ENCODE assay signal across 20 cellular contexts in genomic region chr2:239439383-239440315, GRCh38. TPM values are rescaled to one million over a fixed set of nuclear protein-coding genes. Genes with fewer than 3 reads are reported as not detected.
A peak's percentile ranks its signal among the peaks of the same experiment; 100 is the strongest.
DNase-seq lines count a peak whose midpoint lies in the region; ATAC-seq and TF ChIP-seq lines count a peak whose summit lies in the region.
"Had no signal": no experiment of that assay in that cellular context is flagged by ENCODE, and none has a peak within 500 bp of the region (broad histone marks: within the 10 kb centered on the region; RNA-seq: fewer than 3 reads in every experiment).

No MANE protein-coding gene starts in this region.

- peak overlapping the region; percentile 16 for H3K9ac ChIP-seq in NT2/D1 (ENCODE audit: insufficient read length, low read depth)
- no peak overlapping the region for H3K9ac ChIP-seq in neural progenitor cell
- no peak overlapping the region for H3K9ac ChIP-seq in colonic mucosa (ENCODE audit: low read depth in 2 of 2, low read length in 2 of 2)

- no peak for TF ChIP-seq CTCF in hepatocyte (IDR thresholded peaks at IDR 0.05; ENCODE audit: poor library complexity)
- TF ChIP-seq CTCF in neural progenitor cell (IDR thresholded peaks at IDR 0.05), result no peak
- TF ChIP-seq CTCF in WTC11 (IDR thresholded peaks at IDR 0.05), result no peak
- no peak for TF ChIP-seq CTCF in colonic mucosa (IDR thresholded peaks at IDR 0.05)

- H3F3A ChIP-seq in neural progenitor cell (ENCODE audit: low read depth), result peaks cover 38% of the 10 kb centered on the region

- H4K20me1 ChIP-seq in hepatocyte (ENCODE audit: insufficient read depth, poor library complexity, severe bottlenecking) (no peaks in the 10 kb centered on the region), neural progenitor cell (ENCODE audit: low read depth) (no peaks in the 10 kb centered on the region)

- no peaks in the 10 kb centered on the region for H3K9me2 ChIP-seq in hepatocyte (replicated peaks; ENCODE audit: insufficient read depth)

- no peaks in the 10 kb centered on the region for H3K79me2 ChIP-seq in hepatocyte
- no peaks in the 10 kb centered on the region for H3K79me2 ChIP-seq in neural progenitor cell (ENCODE audit: low read depth)

- H3K4me3 ChIP-seq in NT2/D1 (ENCODE audit: insufficient read length, low read depth) (no peak overlapping the region), hepatocyte (no peak overlapping the region), neural progenitor cell (peak overlapping the region; percentile 9), colonic mucosa (no peak overlapping the region)
- H3K4me3 ChIP-seq: adrenal gland had no signal

- CTCF ChIA-PET in WTC11 (lab: Charles Lee), result interaction anchor here (0.8 to 1.3 kb wide), 3 partner anchors 39 to 300 kb away, joined by 3 to 6 read pairs (median 3); partner anchors contain the start of gene HDAC4

- peaks cover 12% of the 10 kb centered on the region; the same call in 1 of the 2 replicates for H3K9me3 ChIP-seq in NT2/D1 (ENCODE audit: insufficient read depth, low read length)
- no peaks in the 10 kb centered on the region for H3K9me3 ChIP-seq in hepatocyte (ENCODE audit: low read depth)
- no peaks in the 10 kb centered on the region for H3K9me3 ChIP-seq in neural progenitor cell (ENCODE audit: low read depth)
- H3K9me3 ChIP-seq in colonic mucosa, result no peaks in the 10 kb centered on the region
- H3K9me3 ChIP-seq: adrenal gland, SJCRH30 had no signal

- peak overlapping the region; percentile 81 for H3K4me3 Mint-ChIP-seq in neural progenitor cell
- no peak overlapping the region for H3K4me3 Mint-ChIP-seq in WTC11
- H3K4me3 Mint-ChIP-seq: activated CD4-positive, alpha-beta memory T cell treated with anti-CD3 and anti-CD28 coated beads for 36 hours had no signal

- ATAC-seq in HG02571 (IDR thresholded peaks at IDR 0.05; ENCODE audit: unreplicated experiment) (no peak), GM21515 (IDR thresholded peaks at IDR 0.05; ENCODE audit: unreplicated experiment) (no peak), WTC11 (no peak)
- ATAC-seq: stimulated activated effector memory CD8-positive, alpha-beta T cell treated with anti-CD3 and anti-CD28 coated beads, Interleukin-12 subunit alpha, Interleukin-12 subunit beta, amount 100 ng/mL, for 72 hours had no signal

- H2AFZ ChIP-seq in hepatocyte (no peak overlapping the region), neural progenitor cell (replicated peaks) (peak overlapping the region; percentile 16)

- POLR2A ChIA-PET in WTC11 (lab: Charles Lee), result no interaction called here

- H3K9me3 Mint-ChIP-seq in neural progenitor cell (peaks cover 19% of the 10 kb centered on the region), WTC11 (peaks cover 14% of the 10 kb centered on the region)
- H3K9me3 Mint-ChIP-seq: activated CD4-positive, alpha-beta memory T cell treated with anti-CD3 and anti-CD28 coated beads for 36 hours; stimulated activated effector memory CD8-positive, alpha-beta T cell treated with anti-CD3 and anti-CD28 coated beads, Interleukin-12 subunit alpha, Interleukin-12 subunit beta, amount 100 ng/mL, for 72 hours had no signal

- H3K4me2 ChIP-seq in hepatocyte (peak overlapping the region; percentile 66), neural progenitor cell (peak overlapping the region; percentile 70)

- H3K36me3 Mint-ChIP-seq in neural progenitor cell, result peaks cover 5% of the 10 kb centered on the region
- H3K36me3 Mint-ChIP-seq in WTC11, result no peaks in the 10 kb centered on the region
- H3K36me3 Mint-ChIP-seq: activated CD4-positive, alpha-beta memory T cell treated with anti-CD3 and anti-CD28 coated beads for 36 hours; IgD-negative memory B cell; stimulated activated effector memory CD8-positive, alpha-beta T cell treated with anti-CD3 and anti-CD28 coated beads, Interleukin-12 subunit alpha, Interleukin-12 subunit beta, amount 100 ng/mL, for 72 hours had no signal

- WGBS in hepatocyte (ENCODE audit: low lambda C conversion rate, missing lambda C conversion rate), result 91% methylated on average over 25 of the region's 25 CpGs

- intact Hi-C loops in colonic mucosa (cut with DNase I), result no loop called here

- H3K4me1 Mint-ChIP-seq in neural progenitor cell (peaks cover 42% of the 10 kb centered on the region), WTC11 (peaks cover 19% of the 10 kb centered on the region)

- H3K4me1 ChIP-seq in NT2/D1 (ENCODE audit: insufficient read depth, insufficient read length), result peaks cover 12% of the 10 kb centered on the region
- H3K4me1 ChIP-seq in hepatocyte (ENCODE audit: insufficient read depth), result peaks cover 12% of the 10 kb centered on the region
- H3K4me1 ChIP-seq in neural progenitor cell, result peaks cover 38% of the 10 kb centered on the region
- no peaks in the 10 kb centered on the region for H3K4me1 ChIP-seq in colonic mucosa

- H3K36me3 ChIP-seq in NT2/D1 (ENCODE audit: insufficient read depth, insufficient read length, low read length) (no peaks in the 10 kb centered on the region), hepatocyte (replicated peaks; ENCODE audit: insufficient read depth, low read depth) (no peaks in the 10 kb centered on the region), neural progenitor cell (no peaks in the 10 kb centered on the region), colonic mucosa (no peaks in the 10 kb centered on the region)
- H3K36me3 ChIP-seq: adrenal gland, SJCRH30 had no signal

- peaks cover 17% of the 10 kb centered on the region for H3K27me3 Mint-ChIP-seq in neural progenitor cell (ENCODE audit: insufficient read depth, low read depth)
- H3K27me3 Mint-ChIP-seq in WTC11 (ENCODE audit: low read depth), result peaks cover 30% of the 10 kb centered on the region

- H3K27ac ChIP-seq in hepatocyte, result peak overlapping the region; percentile 72
- peak overlapping the region; percentile 90 for H3K27ac ChIP-seq in neural progenitor cell
- no peak overlapping the region for H3K27ac ChIP-seq in colonic mucosa
- H3K27ac ChIP-seq: HL-60, SJCRH30 had no signal

- H3K27me3 ChIP-seq in NT2/D1 (ENCODE audit: insufficient read depth, insufficient read length) (peaks cover 42% of the 10 kb centered on the region), hepatocyte (peaks cover 14% of the 10 kb centered on the region), neural progenitor cell (no peaks in the 10 kb centered on the region), colonic mucosa (peaks cover 10% of the 10 kb centered on the region)
- H3K27me3 ChIP-seq: adrenal gland had no signal

- DNase-seq in Ammon's horn (ENCODE audit: low spot score) (peak; percentile 68), NT2/D1 (ENCODE audit: low read depth, low spot score) (no peak), hepatocyte (ENCODE audit: low spot score) (no peak), neural progenitor cell (ENCODE audit: low spot score) (peak; percentile 9), WTC11 (ENCODE audit: low spot score) (no peak), colonic mucosa (no peak)
- DNase-seq: activated CD4-positive, alpha-beta memory T cell treated with anti-CD3 and anti-CD28 coated beads for 36 hours; activated gamma-delta T cell; adrenal gland; central memory CD4-positive, alpha-beta T cell; glutamatergic neuron; left ventricle myocardium superior; NCI-H1436 treated with DMSO at 0.1 percent for 48 hours; NCI-H2171 treated with DMSO at 0.1 percent for 48 hours had no signal

- peak overlapping the region; percentile 94 for H3K27ac Mint-ChIP-seq in neural progenitor cell
- H3K27ac Mint-ChIP-seq in WTC11, result no peak overlapping the region
- H3K27ac Mint-ChIP-seq: activated CD4-positive, alpha-beta memory T cell treated with anti-CD3 and anti-CD28 coated beads for 36 hours; IgD-negative memory B cell had no signal

TF ChIP-seq in WTC11, 78 proteins besides CTCF, POLR2A, EP300 and RAD21:
- TF ChIP-seq ZNF396 (CRISPR knock-in tag; IDR thresholded peaks at IDR 0.05; ENCODE audit: borderline replicate concordance), result no peak
- TF ChIP-seq TEAD4 (CRISPR knock-in tag; IDR thresholded peaks at IDR 0.05), result no peak
- no peak for TF ChIP-seq CDX4 (CRISPR knock-in tag; IDR thresholded peaks at IDR 0.05; ENCODE audit: borderline replicate concordance)
- no peak for TF ChIP-seq IRF1 (CRISPR knock-in tag; IDR thresholded peaks at IDR 0.05)
- no peak for TF ChIP-seq ZSCAN18 (CRISPR knock-in tag; IDR thresholded peaks at IDR 0.05)

RNA-seq across cellular contexts. Expression of gene HDAC4, which starts 38.8 kb away (rescaled TPM):
- total RNA-seq in hepatocyte, result 9.0 and 10.8 TPM in 2 replicates
- polyA plus RNA-seq in hepatocyte, result 9.3 and 9.5 TPM in 2 replicates
- total RNA-seq in neural progenitor cell (ENCODE audit: low replicate concordance), result 36.0 and 40.8 TPM in 2 replicates
- 35.0 to 44.4 TPM (median 42.3 TPM) in 3 replicates for total RNA-seq in WTC11 (2021)
- total RNA-seq in colonic mucosa, result 10 to 100 TPM; 35.3 to 46.8 TPM

Comparison
In these comparisons a context has a peak if more than half of its experiments do, and no peak if none do; other contexts are left out.
1. DNase-seq: peak in Ammon's horn (single experiment) and neural progenitor cell (single experiment); none in NT2/D1 (single experiment), hepatocyte (single experiment), WTC11 (single experiment) and colonic mucosa (single experiment).